In genomic region chr11:3782963-3783362, GRCh38 we compare ENCODE assay signal across 21 cellular contexts. TPM values are rescaled to one million over a fixed set of nuclear protein-coding genes. Genes with fewer than 3 reads are reported as not detected.
DNase-seq lines count a peak whose midpoint lies in the region; ATAC-seq and TF ChIP-seq lines count a peak whose summit lies in the region.
"Had no signal": no experiment of that assay in that cellular context is flagged by ENCODE, and none has a peak within 500 bp of the region (broad histone marks: within the 10 kb centered on the region; RNA-seq: fewer than 3 reads in every experiment).

No MANE protein-coding gene starts in this region.

- TF ChIP-seq POLR2A in esophagus muscularis mucosa (IDR thresholded peaks at IDR 0.05; ENCODE audit: low read depth), result no peak

- H3K36me3 Mint-ChIP-seq in T-helper 2 cell treated with Interferon-gamma antibody and Interleukin-4, amounts not matched to agents 5 μg/mL and 100 μg/mL, for 36 hours (ENCODE audit: low read depth), result peaks cover 60% of the 10 kb centered on the region
- peaks cover 50% of the 10 kb centered on the region for H3K36me3 Mint-ChIP-seq in CD8-positive, alpha-beta T cell
- H3K36me3 Mint-ChIP-seq in activated CD4-positive, alpha-beta memory T cell treated with anti-CD3 and anti-CD28 coated beads for 36 hours, result peaks cover 31% of the 10 kb centered on the region
- H3K36me3 Mint-ChIP-seq in mesothelial cell of epicardium, result peaks cover 19% of the 10 kb centered on the region

- DNase-seq in T-helper 2 cell treated with Interferon-gamma antibody and Interleukin-4, amounts not matched to agents 5 μg/mL and 100 μg/mL, for 36 hours (ENCODE audit: low spot score), result no peak
- DNase-seq in T-helper 2 cell, result no peak
- no peak for DNase-seq in CD8-positive, alpha-beta T cell
- DNase-seq in activated CD4-positive, alpha-beta memory T cell treated with anti-CD3 and anti-CD28 coated beads for 36 hours, result no peak
- DNase-seq in mesothelial cell of epicardium (ENCODE audit: low spot score in 2 of 2, unreplicated experiment in 2 of 2), result no peak
- no peak for DNase-seq in posterior vena cava (ENCODE audit: low spot score)
- DNase-seq in upper lobe of right lung, result no peak
- DNase-seq in esophagus muscularis mucosa (ENCODE audit: extremely low spot score), result no peak
- DNase-seq: activated T-cell treated with anti-CD3 and anti-CD28 coated beads, Interleukin-2, amount 50 U/mL, for 1 hour; EL; heart right ventricle; left lung; NCI-H1694; NCI-H774; SHP77; stimulated activated CD8-positive, alpha-beta memory T cell treated with anti-CD3 and anti-CD28 coated beads, Interleukin-4, amount 100 ng/mL, for 48 hours; SW 1271 had no signal

- WGBS in esophagus muscularis mucosa, result 91% methylated on average over 5 of the region's 5 CpGs

- H3K9me3 ChIP-seq in CD8-positive, alpha-beta T cell (ENCODE audit: low read length), result no peaks in the 10 kb centered on the region
- no peaks in the 10 kb centered on the region for H3K9me3 ChIP-seq in upper lobe of right lung
- no peaks in the 10 kb centered on the region for H3K9me3 ChIP-seq in esophagus muscularis mucosa
- H3K9me3 ChIP-seq: heart right ventricle, left lung, right atrium auricular region, vagina had no signal

- no peak for TF ChIP-seq CTCF in CD8-positive, alpha-beta T cell (IDR thresholded peaks at IDR 0.05)
- no peak for TF ChIP-seq CTCF in mesothelial cell of epicardium (IDR thresholded peaks at IDR 0.05; ENCODE audit: unreplicated experiment)
- TF ChIP-seq CTCF in upper lobe of right lung (IDR thresholded peaks at IDR 0.05), result no peak
- TF ChIP-seq CTCF in esophagus muscularis mucosa (IDR thresholded peaks at IDR 0.05), result no peak

- H3K9me3 Mint-ChIP-seq in T-helper 2 cell treated with Interferon-gamma antibody and Interleukin-4, amounts not matched to agents 5 μg/mL and 100 μg/mL, for 36 hours, result no peaks in the 10 kb centered on the region
- no peaks in the 10 kb centered on the region for H3K9me3 Mint-ChIP-seq in CD8-positive, alpha-beta T cell
- no peaks in the 10 kb centered on the region for H3K9me3 Mint-ChIP-seq in activated CD4-positive, alpha-beta memory T cell treated with anti-CD3 and anti-CD28 coated beads for 36 hours
- no peaks in the 10 kb centered on the region for H3K9me3 Mint-ChIP-seq in mesothelial cell of epicardium

- POLR2A ChIA-PET in CD8-positive, alpha-beta T cell (lab: Charles Lee), result interaction anchor here (0.6 to 1.5 kb wide), 2 partner anchors 14 to 417 kb away, joined by 5 to 6 read pairs; partner anchors contain the start of gene NUP98
- POLR2A ChIA-PET in activated CD4-positive, alpha-beta memory T cell treated with anti-CD3 and anti-CD28 coated beads for 36 hours (lab: Charles Lee), result no interaction called here

- no peak for ATAC-seq in CD8-positive, alpha-beta T cell
- ATAC-seq in upper lobe of right lung, result no peak
- ATAC-seq: HCT116, heart right ventricle, HepG2, left lung had no signal

- peaks cover 15% of the 10 kb centered on the region for H3K36me3 ChIP-seq in CD8-positive, alpha-beta T cell (ENCODE audit: insufficient read depth, low read length)
- H3K36me3 ChIP-seq in upper lobe of right lung, result peaks cover 33% of the 10 kb centered on the region
- H3K36me3 ChIP-seq in esophagus muscularis mucosa, result peaks cover 24 to 40% (median 28%) of the 10 kb centered on the region in 4 donors

- H3K4me3 ChIP-seq in CD8-positive, alpha-beta T cell (ENCODE audit: low read depth, low read length), result no peak overlapping the region
- H3K4me3 ChIP-seq in upper lobe of right lung, result no peak overlapping the region
- H3K4me3 ChIP-seq in esophagus muscularis mucosa, result no peak overlapping the region
- H3K4me3 ChIP-seq: heart right ventricle, left lung, right atrium auricular region, vagina had no signal

- no peaks in the 10 kb centered on the region for H3K27me3 ChIP-seq in CD8-positive, alpha-beta T cell (ENCODE audit: insufficient read depth, low read length)
- H3K27me3 ChIP-seq in upper lobe of right lung, result no peaks in the 10 kb centered on the region
- no peaks in the 10 kb centered on the region for H3K27me3 ChIP-seq in esophagus muscularis mucosa
- H3K27me3 ChIP-seq: heart right ventricle, left lung, right atrium auricular region, vagina had no signal

- peak overlapping the region; percentile 59 for H3K27ac Mint-ChIP-seq in T-helper 2 cell treated with Interferon-gamma antibody and Interleukin-4, amounts not matched to agents 5 μg/mL and 100 μg/mL, for 36 hours
- peak overlapping the region; percentile 49 for H3K27ac Mint-ChIP-seq in CD8-positive, alpha-beta T cell
- peak overlapping the region; percentile 18 for H3K27ac Mint-ChIP-seq in activated CD4-positive, alpha-beta memory T cell treated with anti-CD3 and anti-CD28 coated beads for 36 hours
- peak overlapping the region; percentile 25 for H3K27ac Mint-ChIP-seq in mesothelial cell of epicardium

- TF ChIP-seq EP300 in esophagus muscularis mucosa (IDR thresholded peaks at IDR 0.05), result no peak

- H3K4me1 ChIP-seq in CD8-positive, alpha-beta T cell (ENCODE audit: insufficient read depth, low read length), result peaks cover 44% of the 10 kb centered on the region
- peaks cover 43% of the 10 kb centered on the region for H3K4me1 ChIP-seq in upper lobe of right lung
- H3K4me1 ChIP-seq in esophagus muscularis mucosa, result peaks cover 6 to 57% (median 52%) of the 10 kb centered on the region in 4 donors

- no peak overlapping the region for H3K27ac ChIP-seq in CD8-positive, alpha-beta T cell (ENCODE audit: low read depth, low read length)
- H3K27ac ChIP-seq in upper lobe of right lung (no peak overlapping the region), esophagus muscularis mucosa (replicated peaks in 1 of 4) (no peak overlapping the region)
- H3K27ac ChIP-seq: right atrium auricular region, vagina had no signal

- CTCF ChIA-PET in CD8-positive, alpha-beta T cell (lab: Charles Lee), result interaction anchor here (3.5 to 5.4 kb wide), 2 partner anchors 25 to 290 kb away, joined by 18 to 33 read pairs; partner anchors contain the start of gene PGAP2
- CTCF ChIA-PET in activated CD4-positive, alpha-beta memory T cell treated with anti-CD3 and anti-CD28 coated beads for 36 hours (lab: Charles Lee), result interaction anchor here (4.3 to 4.5 kb wide), 2 partner anchors 25 kb away, joined by 22 to 36 read pairs; partner anchors contain the start of gene PGAP2

- peak overlapping the region; percentile 38 for H3K4me3 Mint-ChIP-seq in T-helper 2 cell treated with Interferon-gamma antibody and Interleukin-4, amounts not matched to agents 5 μg/mL and 100 μg/mL, for 36 hours
- no peak overlapping the region for H3K4me3 Mint-ChIP-seq in CD8-positive, alpha-beta T cell
- H3K4me3 Mint-ChIP-seq in activated CD4-positive, alpha-beta memory T cell treated with anti-CD3 and anti-CD28 coated beads for 36 hours, result no peak overlapping the region
- no peak overlapping the region for H3K4me3 Mint-ChIP-seq in mesothelial cell of epicardium

- peaks cover 61% of the 10 kb centered on the region for H3K4me1 Mint-ChIP-seq in T-helper 2 cell treated with Interferon-gamma antibody and Interleukin-4, amounts not matched to agents 5 μg/mL and 100 μg/mL, for 36 hours (ENCODE audit: low read depth)
- peaks cover 62% of the 10 kb centered on the region for H3K4me1 Mint-ChIP-seq in CD8-positive, alpha-beta T cell (ENCODE audit: low read depth)
- peaks cover 68% of the 10 kb centered on the region for H3K4me1 Mint-ChIP-seq in activated CD4-positive, alpha-beta memory T cell treated with anti-CD3 and anti-CD28 coated beads for 36 hours (ENCODE audit: low read depth)
- H3K4me1 Mint-ChIP-seq in mesothelial cell of epicardium, result peaks cover 11% of the 10 kb centered on the region

- intact Hi-C loops in CD8-positive, alpha-beta T cell (cut with DNase I, micrococcal nuclease), result loop anchor here in 1 of 2 experiments (5.0 kb wide), 1 partner anchor 289 kb away; no protein-coding TSS in a partner anchor
- intact Hi-C loops in activated CD4-positive, alpha-beta memory T cell treated with anti-CD3 and anti-CD28 coated beads for 36 hours (cut with micrococcal nuclease), result no loop called here
- intact Hi-C loops in posterior vena cava (cut with DNase I), result no loop called here
- intact Hi-C loops in upper lobe of right lung (cut with DNase I), result no loop called here
- intact Hi-C loops in esophagus muscularis mucosa (cut with DNase I), result no loop called here

- no peaks in the 10 kb centered on the region for H3K27me3 Mint-ChIP-seq in T-helper 2 cell treated with Interferon-gamma antibody and Interleukin-4, amounts not matched to agents 5 μg/mL and 100 μg/mL, for 36 hours (ENCODE audit: low read depth)
- H3K27me3 Mint-ChIP-seq in CD8-positive, alpha-beta T cell (ENCODE audit: low read depth), result no peaks in the 10 kb centered on the region
- H3K27me3 Mint-ChIP-seq in activated CD4-positive, alpha-beta memory T cell treated with anti-CD3 and anti-CD28 coated beads for 36 hours, result no peaks in the 10 kb centered on the region
- H3K27me3 Mint-ChIP-seq in mesothelial cell of epicardium (ENCODE audit: low read depth), result no peaks in the 10 kb centered on the region

RNA-seq across cellular contexts. Expression of gene NUP98, which starts 14.4 kb away (rescaled TPM):
- total RNA-seq in CD8-positive, alpha-beta T cell, result 100 to 1,000 TPM; 204 to 210 TPM
- total RNA-seq in activated CD4-positive, alpha-beta memory T cell treated with anti-CD3 and anti-CD28 coated beads for 36 hours, result 100 to 1,000 TPM in 1 of 2 experiments, 10 to 100 TPM in 1; 90.6 to 104 TPM
- 82.6 to 85.4 TPM (median 83.3 TPM) in 3 replicates for total RNA-seq in mesothelial cell of epicardium
- 10 to 100 TPM; 51.6 to 53.8 TPM for total RNA-seq in posterior vena cava
- total RNA-seq in upper lobe of right lung, result 80.5 TPM
- total RNA-seq in esophagus muscularis mucosa, result 100 to 1,000 TPM in 1 of 4 donors, 10 to 100 TPM in 3; 67.7 to 117 (median 89.8) TPM

RNA-seq across cellular contexts. Expression of gene PGAP2, which starts 25.4 kb away (rescaled TPM):
- total RNA-seq in CD8-positive, alpha-beta T cell, result 10 to 100 TPM; 16.3 to 18.5 TPM
- 10 to 100 TPM; 27.4 to 30.2 TPM for total RNA-seq in activated CD4-positive, alpha-beta memory T cell treated with anti-CD3 and anti-CD28 coated beads for 36 hours
- total RNA-seq in mesothelial cell of epicardium, result 43.2 to 47.6 TPM (median 47.4 TPM) in 3 replicates
- 1 to 10 TPM; 5.4 to 9.2 TPM for total RNA-seq in posterior vena cava
- total RNA-seq in upper lobe of right lung, result 25.0 TPM
- 1 to 10 TPM; 5.1 to 7.4 (median 7.0) TPM for total RNA-seq in esophagus muscularis mucosa

RNA-seq across cellular contexts. Expression of gene RHOG, which starts 57.8 kb away (rescaled TPM):
- total RNA-seq in CD8-positive, alpha-beta T cell, result 100 to 1,000 TPM; 125 to 127 TPM
- total RNA-seq in activated CD4-positive, alpha-beta memory T cell treated with anti-CD3 and anti-CD28 coated beads for 36 hours, result 100 to 1,000 TPM; 181 to 186 TPM
- total RNA-seq in mesothelial cell of epicardium (23.8 to 24.7 TPM (median 24.2 TPM) in 3 replicates), posterior vena cava (10 to 100 TPM; 52.0 to 55.0 TPM), upper lobe of right lung (65.6 TPM), esophagus muscularis mucosa (10 to 100 TPM; 53.6 to 75.5 (median 59.4) TPM)
